Comparison of ENCODE assay signal across 10 cellular contexts in genomic region chr6:146027586-146028249, GRCh38. TPM values are rescaled to one million over a fixed set of nuclear protein-coding genes. Genes with fewer than 3 reads are reported as not detected.
A peak's percentile ranks its signal among the peaks of the same experiment; 100 is the strongest.
DNase-seq lines count a peak whose midpoint lies in the region; ATAC-seq, FAIRE-seq and TF ChIP-seq lines count a peak whose summit lies in the region.
"Had no signal": no experiment of that assay in that cellular context is flagged by ENCODE, and none has a peak within 500 bp of the region (broad histone marks: within the 10 kb centered on the region; RNA-seq: fewer than 3 reads in every experiment).

No MANE protein-coding gene starts in this region.

- H3K4me3 ChIP-seq in HepG2 (replicated peaks in 1 of 3; ENCODE audit: insufficient read depth in 1 of 3, low read depth in 2 of 3, low read length in 3 of 3), result no peak overlapping the region

- no peak overlapping the region for H3K4me2 ChIP-seq in HepG2 (ENCODE audit: low read depth, low read length)

- no peaks in the 10 kb centered on the region; the same call in 1 of the 2 replicates for H4K20me1 ChIP-seq in HepG2 (ENCODE audit: insufficient read depth, low read length)

- no peak for TF ChIP-seq CTCF in HepG2 (CRISPR knock-in tag; IDR thresholded peaks at IDR 0.05)

- TF ChIP-seq EP300 in HepG2 (IDR thresholded peaks at IDR 0.05; ENCODE audit: low read depth in 2 of 2, low read length in 2 of 2), result no peak
- no peak for TF ChIP-seq EP300 in HepG2 (CRISPR knock-in tag; IDR thresholded peaks at IDR 0.05; ENCODE audit: borderline replicate concordance)

- no peak for FAIRE-seq in HepG2 (lab: Jason Lieb, UNC)

- POLR2A ChIA-PET in HepG2 (lab: Yijun Ruan, JAX), result no interaction called here

- peak; percentile 66 for DNase-seq in DMS53 (lab: John Stamatoyannopoulos, UW)
- DNase-seq in astrocyte of the hippocampus (ENCODE audit: low read depth, low spot score), result peak; percentile 17
- DNase-seq in HepG2 (ENCODE audit: low spot score), result no peak
- DNase-seq in epidermal melanocyte (ENCODE audit: insufficient read length, low spot score), result no peak
- DNase-seq in stimulated activated CD4-positive, alpha-beta T cell treated with anti-CD3 and anti-CD28 coated beads, Interleukin-15, amount 100 ng/mL, for 24 hours, result no peak
- DNase-seq in AML-193 (lab: John Stamatoyannopoulos, UW), result no peak
- DNase-seq: Karpas-422 had no signal

- H2AFZ ChIP-seq in HepG2 (ENCODE audit: low read length), result no peak overlapping the region

- no peaks in the 10 kb centered on the region for H3K4me1 ChIP-seq in HepG2 (ENCODE audit: insufficient read depth, low read length)

- intact Hi-C loops in HepG2 (cut with micrococcal nuclease; ENCODE audit: unreplicated experiment), result no loop called here

- H3K9me3 ChIP-seq in HepG2 (ENCODE audit: low read length), result no peaks in the 10 kb centered on the region

- H3K36me3 ChIP-seq in HepG2 (replicated peaks in 1 of 2; ENCODE audit: control insufficient read depth in 1 of 2, insufficient read depth in 2 of 2, low read length in 2 of 2), result no peaks in the 10 kb centered on the region

- TF ChIP-seq RAD21 in HepG2 (CRISPR knock-in tag; IDR thresholded peaks at IDR 0.05), result no peak

- BruUV-seq in HepG2 (replicated peaks; lab: Mats Ljungman, UMichigan), result no TSS peak

- no peak overlapping the region for H3K9ac ChIP-seq in HepG2 (ENCODE audit: insufficient read depth, low read depth, low read length)

- H3K79me2 ChIP-seq in HepG2 (ENCODE audit: insufficient read depth, low read length), result no peaks in the 10 kb centered on the region

- no peak for TF ChIP-seq POLR2A in HepG2 (IDR thresholded peaks at IDR 0.05; ENCODE audit: insufficient read depth in 1 of 2, low read depth in 2 of 2, low read length in 2 of 2)

- CTCF ChIA-PET in HepG2 (lab: Yijun Ruan, JAX; ENCODE audit: low intra/inter-chr PET ratio, low total read pairs), result no interaction called here

- 46% methylated on average over 31 of the region's 31 CpGs for WGBS in HepG2 (ENCODE audit: low lambda C conversion rate)

- ATAC-seq in HG02885 (IDR thresholded peaks at IDR 0.05; ENCODE audit: poor library complexity, unreplicated experiment), result peak; percentile 7
- peak; percentile 68 for ATAC-seq in HepG2
- no peak for ATAC-seq in HG03469 (IDR thresholded peaks at IDR 0.05; ENCODE audit: unreplicated experiment)

- H3K27ac ChIP-seq in HepG2 (ENCODE audit: extremely low read length, insufficient read depth, low read length), result no peak overlapping the region

- no peaks in the 10 kb centered on the region for H3K27me3 ChIP-seq in HepG2 (ENCODE audit: control insufficient read depth in 1 of 2, insufficient read depth in 2 of 2, low read length in 2 of 2)

- in situ Hi-C loops in HepG2 (cut with HindIII; ENCODE audit: extremely low pct_ligation_motif_present, low pct_unique_long_range_greater_than_20kb), result no loop called here

TF ChIP-seq in HepG2, 621 proteins besides CTCF, POLR2A, EP300 and RAD21:
- no peak for TF ChIP-seq TBX3 (IDR thresholded peaks at IDR 0.05; ENCODE audit: borderline replicate concordance)
- 0 out of 2 replicates have a peak, but pooled peaks have one; percentile 6 for TF ChIP-seq ZNF737 (CRISPR knock-in tag; IDR thresholded peaks at IDR 0.05; ENCODE audit: borderline replicate concordance)
- TF ChIP-seq MED1 (CRISPR knock-in tag; IDR thresholded peaks at IDR 0.05), result no peak

RNA-seq across cellular contexts. Expression of gene GRM1, which starts 1.1 kb away (rescaled TPM):
- 0.09 TPM in 1 of 2 replicates, not detected in the other for total RNA-seq in HepG2 (2016; rRNA removed; fragmentation: Illumina TruSeq; extraction: Trizol)
- not detected in 2 replicates for total RNA-seq in HepG2 (2016; cell fraction: cytosol; rRNA removed; fragmentation: Illumina TruSeq; extraction: Trizol; ENCODE audit: low read depth)
- total RNA-seq in HepG2 (2016; cell fraction: insoluble cytoplasmic fraction; rRNA removed; fragmentation: Illumina TruSeq; extraction: Trizol), result not detected in 2 replicates
- total RNA-seq in HepG2 (2016; cell fraction: membrane; rRNA removed; fragmentation: Illumina TruSeq; extraction: Trizol), result not detected in 2 replicates
- total RNA-seq in HepG2 (2016; cell fraction: nucleus; rRNA removed; fragmentation: Illumina TruSeq; extraction: Trizol), result not detected in 2 replicates
- polyA plus RNA-seq in HepG2 (2011; rRNA removed), result not detected in 2 replicates
- 0.01 TPM in 2 replicates for polyA plus RNA-seq in HepG2 (2011; cell fraction: cytosol; rRNA removed)
- polyA plus RNA-seq in HepG2 (2011; cell fraction: nucleus; rRNA removed), result 0.02 TPM in 2 replicates
- not detected in 2 replicates for polyA plus RNA-seq in HepG2 (2012)
- not detected in 2 replicates for polyA plus RNA-seq in HepG2 (2016; cell fraction: cytosol; fragmentation: Illumina TruSeq; extraction: Trizol; ENCODE audit: low read depth)
- not detected in 2 replicates for polyA plus RNA-seq in HepG2 (2016; cell fraction: insoluble cytoplasmic fraction; fragmentation: Illumina TruSeq; extraction: Trizol; ENCODE audit: low read depth)
- not detected in 2 replicates for polyA plus RNA-seq in HepG2 (2016; cell fraction: membrane; fragmentation: Illumina TruSeq; extraction: Trizol; ENCODE audit: low read depth)
- polyA plus RNA-seq in HepG2 (2016; cell fraction: nucleus; fragmentation: Illumina TruSeq; extraction: Trizol; ENCODE audit: insufficient read depth, low read depth), result not detected in 2 replicates
- 0.16 and 0.35 TPM in 2 replicates for polyA minus RNA-seq in HepG2 (2011; rRNA and poly(A)+ RNA removed; ENCODE audit: low replicate concordance)
- polyA minus RNA-seq in HepG2 (2011; cell fraction: cytosol; rRNA and poly(A)+ RNA removed), result not detected in 2 replicates
- polyA minus RNA-seq in HepG2 (2011; cell fraction: nucleus; rRNA and poly(A)+ RNA removed), result not detected in 2 replicates
- total RNA-seq: activated CD4-positive, alpha-beta memory T cell treated with anti-CD3 and anti-CD28 coated beads for 36 hours had no signal

Comparison
In these comparisons a context has a peak if more than half of its experiments do, and no peak if none do; other contexts are left out.
1. DNase-seq: peak in DMS53 (single experiment) and astrocyte of the hippocampus (single experiment); none in HepG2 (single experiment), epidermal melanocyte (single experiment), stimulated activated CD4-positive, alpha-beta T cell treated with anti-CD3 and anti-CD28 coated beads, Interleukin-15, amount 100 ng/mL, for 24 hours (single experiment) and AML-193 (0 of 2).